In the genomic region with DNA sequence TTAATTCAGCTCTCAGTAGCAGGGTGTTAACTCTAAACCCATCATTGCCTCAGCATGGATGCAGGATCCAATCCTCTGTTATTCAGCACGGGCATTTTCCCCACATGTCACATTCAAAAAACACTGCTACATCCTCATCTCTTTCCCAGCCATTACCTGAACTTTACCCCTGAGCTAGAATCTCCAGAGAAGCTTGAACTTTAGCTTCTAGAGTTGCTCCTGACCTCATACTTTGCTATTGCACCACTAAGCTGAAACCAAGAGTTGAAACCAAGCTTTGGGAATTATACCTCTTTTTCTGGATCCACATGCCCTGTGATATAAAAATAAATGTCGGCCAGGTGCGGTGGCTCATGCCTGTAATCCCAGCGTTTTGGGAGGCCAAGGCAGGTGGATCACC, we compare ENCODE assay signal across 1 cellular context.
TF ChIP-seq lines count a peak whose summit lies in the region.

No MANE protein-coding gene starts in this region.

TF ChIP-seq in liver, 16 proteins besides CTCF, POLR2A, EP300 and RAD21 (continued from another document):
- TF ChIP-seq, protein P1, sequence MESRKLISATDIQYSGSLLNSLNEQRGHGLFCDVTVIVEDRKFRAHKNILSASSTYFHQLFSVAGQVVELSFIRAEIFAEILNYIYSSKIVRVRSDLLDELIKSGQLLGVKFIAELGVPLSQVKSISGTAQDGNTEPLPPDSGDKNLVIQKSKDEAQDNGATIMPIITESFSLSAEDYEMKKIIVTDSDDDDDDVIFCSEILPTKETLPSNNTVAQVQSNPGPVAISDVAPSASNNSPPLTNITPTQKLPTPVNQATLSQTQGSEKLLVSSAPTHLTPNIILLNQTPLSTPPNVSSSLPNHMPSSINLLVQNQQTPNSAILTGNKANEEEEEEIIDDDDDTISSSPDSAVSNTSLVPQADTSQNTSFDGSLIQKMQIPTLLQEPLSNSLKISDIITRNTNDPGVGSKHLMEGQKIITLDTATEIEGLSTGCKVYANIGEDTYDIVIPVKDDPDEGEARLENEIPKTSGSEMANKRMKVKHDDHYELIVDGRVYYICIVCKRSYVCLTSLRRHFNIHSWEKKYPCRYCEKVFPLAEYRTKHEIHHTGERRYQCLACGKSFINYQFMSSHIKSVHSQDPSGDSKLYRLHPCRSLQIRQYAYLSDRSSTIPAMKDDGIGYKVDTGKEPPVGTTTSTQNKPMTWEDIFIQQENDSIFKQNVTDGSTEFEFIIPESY (IDR thresholded peaks at IDR 0.05): no peak
- TF ChIP-seq, protein P2, sequence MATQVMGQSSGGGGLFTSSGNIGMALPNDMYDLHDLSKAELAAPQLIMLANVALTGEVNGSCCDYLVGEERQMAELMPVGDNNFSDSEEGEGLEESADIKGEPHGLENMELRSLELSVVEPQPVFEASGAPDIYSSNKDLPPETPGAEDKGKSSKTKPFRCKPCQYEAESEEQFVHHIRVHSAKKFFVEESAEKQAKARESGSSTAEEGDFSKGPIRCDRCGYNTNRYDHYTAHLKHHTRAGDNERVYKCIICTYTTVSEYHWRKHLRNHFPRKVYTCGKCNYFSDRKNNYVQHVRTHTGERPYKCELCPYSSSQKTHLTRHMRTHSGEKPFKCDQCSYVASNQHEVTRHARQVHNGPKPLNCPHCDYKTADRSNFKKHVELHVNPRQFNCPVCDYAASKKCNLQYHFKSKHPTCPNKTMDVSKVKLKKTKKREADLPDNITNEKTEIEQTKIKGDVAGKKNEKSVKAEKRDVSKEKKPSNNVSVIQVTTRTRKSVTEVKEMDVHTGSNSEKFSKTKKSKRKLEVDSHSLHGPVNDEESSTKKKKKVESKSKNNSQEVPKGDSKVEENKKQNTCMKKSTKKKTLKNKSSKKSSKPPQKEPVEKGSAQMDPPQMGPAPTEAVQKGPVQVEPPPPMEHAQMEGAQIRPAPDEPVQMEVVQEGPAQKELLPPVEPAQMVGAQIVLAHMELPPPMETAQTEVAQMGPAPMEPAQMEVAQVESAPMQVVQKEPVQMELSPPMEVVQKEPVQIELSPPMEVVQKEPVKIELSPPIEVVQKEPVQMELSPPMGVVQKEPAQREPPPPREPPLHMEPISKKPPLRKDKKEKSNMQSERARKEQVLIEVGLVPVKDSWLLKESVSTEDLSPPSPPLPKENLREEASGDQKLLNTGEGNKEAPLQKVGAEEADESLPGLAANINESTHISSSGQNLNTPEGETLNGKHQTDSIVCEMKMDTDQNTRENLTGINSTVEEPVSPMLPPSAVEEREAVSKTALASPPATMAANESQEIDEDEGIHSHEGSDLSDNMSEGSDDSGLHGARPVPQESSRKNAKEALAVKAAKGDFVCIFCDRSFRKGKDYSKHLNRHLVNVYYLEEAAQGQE (IDR thresholded peaks at IDR 0.05): peak; percentile 36
- TF ChIP-seq JUND (IDR thresholded peaks at IDR 0.05) (peak; percentile 87 to 90), GABPA (IDR thresholded peaks at IDR 0.05 in 1 of 2, conservative IDR thresholded peaks at IDR 0.05 in 1 of 2) (no peak), NR2F2 (IDR thresholded peaks at IDR 0.05) (no peak), HNF4A (conservative IDR thresholded peaks at IDR 0.05) (peak; percentile 94 to 96)
- TF ChIP-seq, protein P3, sequence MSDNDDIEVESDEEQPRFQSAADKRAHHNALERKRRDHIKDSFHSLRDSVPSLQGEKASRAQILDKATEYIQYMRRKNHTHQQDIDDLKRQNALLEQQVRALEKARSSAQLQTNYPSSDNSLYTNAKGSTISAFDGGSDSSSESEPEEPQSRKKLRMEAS (IDR thresholded peaks at IDR 0.05): peak; percentile 36
